12 cellular contexts compared by ENCODE assay signal in genomic region chr6:109081516-109081915, GRCh38. TPM values are rescaled to one million over a fixed set of nuclear protein-coding genes. Genes with fewer than 3 reads are reported as not detected.
DNase-seq lines count a peak whose midpoint lies in the region; ATAC-seq and TF ChIP-seq lines count a peak whose summit lies in the region.
"Had no signal": no experiment of that assay in that cellular context is flagged by ENCODE, and none has a peak within 500 bp of the region (broad histone marks: within the 10 kb centered on the region; RNA-seq: fewer than 3 reads in every experiment).

No MANE protein-coding gene starts in this region.

- H3K4me3 ChIP-seq in heart right ventricle (no peak overlapping the region), esophagus squamous epithelium (no peak overlapping the region), uterus (no peak overlapping the region)
- H3K4me3 ChIP-seq: GM12878, Peyer's patch had no signal

- TF ChIP-seq CTCF in heart right ventricle (IDR thresholded peaks at IDR 0.05) (no peak), esophagus squamous epithelium (IDR thresholded peaks at IDR 0.05) (no peak), uterus (IDR thresholded peaks at IDR 0.05) (no peak)

- no peaks in the 10 kb centered on the region for H3K27me3 Mint-ChIP-seq in T-helper 17 cell

- H3K27me3 ChIP-seq in heart right ventricle (no peaks in the 10 kb centered on the region), esophagus squamous epithelium (no peaks in the 10 kb centered on the region), uterus (no peaks in the 10 kb centered on the region)
- H3K27me3 ChIP-seq: Peyer's patch had no signal

- peaks cover 2% of the 10 kb centered on the region for H3K4me1 Mint-ChIP-seq in T-helper 17 cell

- H3K36me3 ChIP-seq in heart right ventricle (peaks cover 0 to 20% (median 0%) of the 10 kb centered on the region in 9 donors), esophagus squamous epithelium (peaks cover 0 to 4% (median 0%) of the 10 kb centered on the region in 3 donors), uterus (no peaks in the 10 kb centered on the region)
- H3K36me3 ChIP-seq: Peyer's patch had no signal

- H3K27ac Mint-ChIP-seq in T-helper 17 cell, result no peak overlapping the region

- intact Hi-C loops in heart right ventricle (cut with DNase I), result no loop called here
- intact Hi-C loops in left cardiac atrium (cut with DNase I), result loop anchor here in 1 of 2 donors (5.0 kb wide), 1 partner anchor 524 kb away; no protein-coding TSS in a partner anchor
- intact Hi-C loops in esophagus squamous epithelium (cut with DNase I), result no loop called here
- intact Hi-C loops in uterus (cut with DNase I; ENCODE audit: low total_unique reads), result no loop called here

- DNase-seq in heart right ventricle (no peak), left cardiac atrium (no peak), T-helper 17 cell (no peak), esophagus squamous epithelium (lab: John Stamatoyannopoulos, UW) (no peak), uterus (no peak), Kasumi-1 (lab: John Stamatoyannopoulos, UW) (no peak), NCI-H1436 treated with DMSO at 0.1 percent for 48 hours (lab: John Stamatoyannopoulos, UW) (no peak)
- DNase-seq: NCI-H1694, NCI-H748 treated with DMSO at 0.1 percent for 48 hours, Peyer's patch, SHP77 treated with DMSO at 0.1 percent for 48 hours had no signal

- ATAC-seq in heart right ventricle (peak in 1 of 8 donors; percentile 19), left cardiac atrium (no peak), T-helper 17 cell (no peak)

- H3K4me3 Mint-ChIP-seq in T-helper 17 cell, result peak overlapping the region; percentile 19

- peaks cover 0 to 88% (median 49%) of the 10 kb centered on the region in 9 donors for H3K4me1 ChIP-seq in heart right ventricle
- peaks cover 3 to 34% (median 7%) of the 10 kb centered on the region in 3 donors for H3K4me1 ChIP-seq in esophagus squamous epithelium
- peaks cover 0 to 5% of the 10 kb centered on the region in 2 donors for H3K4me1 ChIP-seq in uterus
- H3K4me1 ChIP-seq: Peyer's patch had no signal

- TF ChIP-seq POLR2A in esophagus squamous epithelium (IDR thresholded peaks at IDR 0.05), result no peak
- no peak for TF ChIP-seq POLR2A in uterus (IDR thresholded peaks at IDR 0.05)

- no peaks in the 10 kb centered on the region for H3K36me3 Mint-ChIP-seq in T-helper 17 cell (ENCODE audit: low read depth)

- H3K27ac ChIP-seq in heart right ventricle, result peak overlapping the region; percentile 1 to 86 (median 75)
- peak overlapping the region in 3 of 4 donors; percentile 6 to 13 (median 11) for H3K27ac ChIP-seq in esophagus squamous epithelium
- peak overlapping the region; percentile 16 to 82 for H3K27ac ChIP-seq in uterus

- H3K9me3 ChIP-seq in heart right ventricle (no peaks in the 10 kb centered on the region), T-helper 17 cell (ENCODE audit: control insufficient read depth, low read length, poor library complexity, severe bottlenecking) (no peaks in the 10 kb centered on the region), esophagus squamous epithelium (no peaks in the 10 kb centered on the region), uterus (no peaks in the 10 kb centered on the region)
- H3K9me3 ChIP-seq: Peyer's patch had no signal

RNA-seq across cellular contexts. Expression of gene SESN1, which starts 13.1 kb away (rescaled TPM):
- total RNA-seq in heart right ventricle, result 10 to 100 TPM; 30.4 to 62.8 (median 37.7) TPM
- 10 to 100 TPM; 16.2 to 51.0 TPM for polyA plus RNA-seq in heart right ventricle
- total RNA-seq in left cardiac atrium, result 10 to 100 TPM; 22.4 to 54.0 TPM
- total RNA-seq in T-helper 17 cell, result 10 to 100 TPM; 69.6 to 97.3 TPM
- 10 to 100 TPM; 10.4 to 55.9 (median 21.7) TPM for total RNA-seq in esophagus squamous epithelium
- 100 to 1,000 TPM in 1 of 4 donors, 10 to 100 TPM in 3; 32.3 to 104 (median 70.7) TPM for total RNA-seq in uterus

RNA-seq across cellular contexts. Expression of gene CEP57L1, which starts 13.8 kb away (rescaled TPM):
- total RNA-seq in heart right ventricle, result 10 to 100 TPM in 5 of 10 donors, 1 to 10 TPM in 5; 6.0 to 11.4 (median 9.6) TPM
- 10 to 100 TPM in 1 of 2 donors, 1 to 10 TPM in 1; 4.2 to 17.4 TPM for polyA plus RNA-seq in heart right ventricle
- total RNA-seq in left cardiac atrium, result 10 to 100 TPM in 1 of 2 donors, 1 to 10 TPM in 1; 7.6 to 10.2 TPM
- total RNA-seq in T-helper 17 cell, result 1 to 10 TPM; 4.6 to 9.7 TPM
- 1 to 10 TPM; 4.9 to 9.7 (median 7.4) TPM for total RNA-seq in esophagus squamous epithelium
- total RNA-seq in uterus, result 10 to 100 TPM in 2 of 4 donors, 1 to 10 TPM in 2; 5.6 to 52.7 (median 17.5) TPM

Comparison
In these comparisons a context has a peak if more than half of its experiments do, and no peak if none do; other contexts are left out.
1. H3K27ac ChIP-seq: peak in every context shown above with its lines; median percentile 75 in heart right ventricle; 49 in uterus; 11 in esophagus squamous epithelium.